In genomic region chr5:115186794-115187193, GRCh38 we compare ENCODE assay signal across 22 cellular contexts. TPM values are rescaled to one million over a fixed set of nuclear protein-coding genes. Genes with fewer than 3 reads are reported as not detected.
DNase-seq lines count a peak whose midpoint lies in the region; ATAC-seq, FAIRE-seq and TF ChIP-seq lines count a peak whose summit lies in the region.
"Had no signal": no experiment of that assay in that cellular context is flagged by ENCODE, and none has a peak within 500 bp of the region (broad histone marks: within the 10 kb centered on the region; RNA-seq: fewer than 3 reads in every experiment).

No MANE protein-coding gene starts in this region.

- H3K9me3 ChIP-seq in PC-3 (ENCODE audit: low read length) (no peaks in the 10 kb centered on the region), astrocyte (ENCODE audit: insufficient read depth, low read depth, low read length) (no peaks in the 10 kb centered on the region), small intestine (ENCODE audit: control insufficient read depth, low read depth) (no peaks in the 10 kb centered on the region), trophoblast cell (ENCODE audit: insufficient read depth, low read depth, low read length) (no peaks in the 10 kb centered on the region)
- H3K9me3 ChIP-seq: BLaER1, MG63 had no signal

- H4K20me1 ChIP-seq in PC-3 (ENCODE audit: low read length) (no peaks in the 10 kb centered on the region), astrocyte (ENCODE audit: insufficient read depth, low read length) (no peaks in the 10 kb centered on the region)
- H4K20me1 ChIP-seq: BLaER1 had no signal

- no peak overlapping the region for H3K18ac ChIP-seq in trophoblast cell (ENCODE audit: low read length)

- H3K14ac ChIP-seq in trophoblast cell (ENCODE audit: low read length): no peak overlapping the region

- H3K4me3 ChIP-seq in PC-3 (ENCODE audit: low read length): no peak overlapping the region
- no peak overlapping the region for H3K4me3 ChIP-seq in astrocyte (ENCODE audit: insufficient read depth, low read depth, low read length)
- no peak overlapping the region for H3K4me3 ChIP-seq in small intestine (ENCODE audit: low read depth in 1 of 2, low read length in 2 of 2)
- H3K4me3 ChIP-seq in trophoblast cell (ENCODE audit: low read depth, low read length): no peak overlapping the region
- H3K4me3 ChIP-seq: BLaER1, MG63, SK-N-MC had no signal

- peak; percentile 56 for ATAC-seq in PC-3
- ATAC-seq: HepG2, Panc1 had no signal

- DNase-seq in HCEC 1CT (peak; percentile 27), PC-3 (peak; percentile 43), astrocyte (ENCODE audit: low read depth) (no peak), small intestine (peak; percentile 45), DMS 273 (lab: John Stamatoyannopoulos, UW; ENCODE audit: unreplicated experiment) (no peak), trophoblast cell (no peak), OCI-M1 (lab: John Stamatoyannopoulos, UW) (no peak)
- DNase-seq: CD4-positive, CD25-positive, alpha-beta regulatory T cell; H9; KBM-7; MG63; NCI-H2029; NCI-H446 treated with DMSO at 0.1 percent for 48 hours; NCI-H526; NCI-H82; SIG-M5 had no signal

- H2AFZ ChIP-seq in PC-3 (ENCODE audit: low read length) (no peak overlapping the region), astrocyte (ENCODE audit: low read depth, low read length) (no peak overlapping the region), trophoblast cell (ENCODE audit: insufficient read depth, low read length, poor library complexity) (no peak overlapping the region)

- no peak overlapping the region for H2BK5ac ChIP-seq in trophoblast cell (ENCODE audit: low read depth, low read length, poor library complexity)

- H3K23ac ChIP-seq in trophoblast cell (ENCODE audit: low read length): no peak overlapping the region

- no peak overlapping the region for H4K91ac ChIP-seq in trophoblast cell (ENCODE audit: low read depth, low read length)

- H4K12ac ChIP-seq in trophoblast cell (ENCODE audit: low read depth, low read length): no peak overlapping the region

- no peak overlapping the region for H2BK120ac ChIP-seq in trophoblast cell (ENCODE audit: insufficient read depth, low read length, poor library complexity)

- H3K9ac ChIP-seq in PC-3 (ENCODE audit: low read length): no peak overlapping the region
- H3K9ac ChIP-seq in astrocyte (ENCODE audit: low read length): no peak overlapping the region
- H3K9ac ChIP-seq in trophoblast cell (ENCODE audit: low read length): no peak overlapping the region
- H3K9ac ChIP-seq: BLaER1 had no signal

- CTCF ChIA-PET in PC-3 (lab: Charles Lee): interaction anchor here (0.6 kb wide), 1 partner anchor 545 kb away, joined by 6 read pairs; no protein-coding TSS in a partner anchor

- intact Hi-C loops in PC-3 (cut with micrococcal nuclease): no loop called here

- no TSS peak for BruUV-seq in PC-3 (replicated peaks; lab: Mats Ljungman, UMichigan)

- H3K27ac ChIP-seq in PC-3 (ENCODE audit: low read length) (no peak overlapping the region), astrocyte (ENCODE audit: low read depth, low read length) (no peak overlapping the region), small intestine (ENCODE audit: low read depth in 1 of 2, low read length in 1 of 2) (no peak overlapping the region), trophoblast cell (ENCODE audit: low read depth, low read length) (no peak overlapping the region)
- H3K27ac ChIP-seq: BLaER1, SK-N-MC had no signal

- no peak overlapping the region for H3K4me3 Mint-ChIP-seq in astrocyte (ENCODE audit: unreplicated experiment)
- H3K4me3 Mint-ChIP-seq: CD4-positive, CD25-positive, alpha-beta regulatory T cell; H9 had no signal

- H3K27me3 Mint-ChIP-seq in astrocyte (ENCODE audit: low read depth, unreplicated experiment): peaks cover 18% of the 10 kb centered on the region

- H3F3A ChIP-seq in PC-3 (ENCODE audit: low read length, unreplicated experiment): no peaks in the 10 kb centered on the region

- H3K27me3 ChIP-seq in PC-3 (ENCODE audit: low read length) (peaks cover 18% of the 10 kb centered on the region), astrocyte (ENCODE audit: insufficient read depth, low read length) (peaks cover 10% of the 10 kb centered on the region), small intestine (ENCODE audit: control insufficient read depth in 2 of 2, insufficient read depth in 2 of 2, low read length in 2 of 2) (peaks cover 0 to 9% of the 10 kb centered on the region in 2 donors), trophoblast cell (ENCODE audit: insufficient read depth, low read length) (peaks cover 6% of the 10 kb centered on the region)

- H3K4me1 Mint-ChIP-seq in astrocyte (ENCODE audit: low read depth, unreplicated experiment): no peaks in the 10 kb centered on the region
- H3K4me1 Mint-ChIP-seq: CD4-positive, CD25-positive, alpha-beta regulatory T cell had no signal

- no peak overlapping the region for H3K4me2 ChIP-seq in PC-3 (ENCODE audit: low read length)
- peak overlapping the region; percentile 23 for H3K4me2 ChIP-seq in astrocyte (ENCODE audit: low read length)
- no peak overlapping the region for H3K4me2 ChIP-seq in trophoblast cell (ENCODE audit: low read length)
- H3K4me2 ChIP-seq: BLaER1 had no signal

- no peak overlapping the region for H3K27ac Mint-ChIP-seq in astrocyte (ENCODE audit: unreplicated experiment)
- H3K27ac Mint-ChIP-seq: CD4-positive, CD25-positive, alpha-beta regulatory T cell; H9 had no signal

- FAIRE-seq in astrocyte (lab: Jason Lieb, UNC): no peak
- no peak for FAIRE-seq in small intestine (lab: Jason Lieb, UNC)
- FAIRE-seq: GM18507, HepG2 had no signal

- H3K79me2 ChIP-seq in PC-3 (ENCODE audit: low read length) (no peaks in the 10 kb centered on the region), astrocyte (ENCODE audit: insufficient read depth, low read length) (no peaks in the 10 kb centered on the region), trophoblast cell (ENCODE audit: control insufficient read depth, insufficient read depth, low read length, poor library complexity) (no peaks in the 10 kb centered on the region)

- H2AK5ac ChIP-seq in trophoblast cell (ENCODE audit: low read length): no peak overlapping the region

- H3K79me1 ChIP-seq in trophoblast cell (ENCODE audit: low read length): no peaks in the 10 kb centered on the region

- H3K36me3 ChIP-seq in PC-3 (ENCODE audit: low read depth, low read length) (no peaks in the 10 kb centered on the region), astrocyte (ENCODE audit: insufficient read depth, low read length) (no peaks in the 10 kb centered on the region), small intestine (ENCODE audit: control insufficient read depth in 2 of 2, insufficient read depth in 2 of 2, low read length in 2 of 2) (no peaks in the 10 kb centered on the region), trophoblast cell (ENCODE audit: control insufficient read depth in 1 of 2, insufficient read depth in 2 of 2, low read length in 2 of 2) (no peaks in the 10 kb centered on the region)
- H3K36me3 ChIP-seq: BLaER1, MG63 had no signal

- POLR2A ChIA-PET in PC-3 (lab: Charles Lee; ENCODE audit: unreplicated experiment): no interaction called here

- H3K9me2 ChIP-seq in PC-3 (replicated peaks; ENCODE audit: low read length): no peaks in the 10 kb centered on the region

- no peak for TF ChIP-seq CTCF in PC-3 (conservative IDR thresholded peaks at IDR 0.05; ENCODE audit: low read depth, low read length)
- no peak for TF ChIP-seq CTCF in astrocyte (IDR thresholded peaks at IDR 0.05; ENCODE audit: insufficient read depth, low read depth, low read length)

- no peaks in the 10 kb centered on the region for H3K9me3 Mint-ChIP-seq in astrocyte (ENCODE audit: unreplicated experiment)
- H3K9me3 Mint-ChIP-seq: H9 had no signal

- H2BK12ac ChIP-seq in trophoblast cell (ENCODE audit: low read length): no peak overlapping the region

- no peak overlapping the region for H4K8ac ChIP-seq in trophoblast cell (ENCODE audit: low read depth, low read length)

- 0 out of 2 replicates have a peak, but pooled peaks cover 4% of the 10 kb centered on the region for H3K4me1 ChIP-seq in PC-3 (ENCODE audit: insufficient read depth, low read length)
- no peaks in the 10 kb centered on the region for H3K4me1 ChIP-seq in astrocyte (ENCODE audit: insufficient read depth, low read length)
- peaks cover 0 to 5% of the 10 kb centered on the region in 2 donors for H3K4me1 ChIP-seq in small intestine (ENCODE audit: control insufficient read depth in 2 of 2, insufficient read depth in 1 of 2, low read depth in 1 of 2, low read length in 1 of 2)
- no peaks in the 10 kb centered on the region for H3K4me1 ChIP-seq in trophoblast cell (ENCODE audit: control insufficient read depth in 1 of 2, insufficient read depth in 2 of 2, low read length in 2 of 2)
- H3K4me1 ChIP-seq: BLaER1 had no signal

- H3K36me3 Mint-ChIP-seq in astrocyte (ENCODE audit: low read depth, unreplicated experiment): no peaks in the 10 kb centered on the region
- H3K36me3 Mint-ChIP-seq: CD4-positive, CD25-positive, alpha-beta regulatory T cell had no signal

- no peak overlapping the region for H3K4ac ChIP-seq in trophoblast cell (ENCODE audit: low read depth, low read length)

RNA-seq across cellular contexts. Expression of gene TRIM36, which starts 17.1 kb away (rescaled TPM):
- total RNA-seq in PC-3 (2014; rRNA removed) (0.15 TPM in 1 of 2 replicates, not detected in the other), astrocyte (4.4 and 5.9 TPM in 2 replicates)
- 10 to 100 TPM in 2 of 3 donors, 1 to 10 TPM in 1; 7.4 to 22.1 (median 13.5) TPM for polyA plus RNA-seq in small intestine
- 0.31 TPM in 2 replicates for polyA plus RNA-seq in trophoblast cell (2013)
- total RNA-seq: CD4-positive, CD25-positive, alpha-beta regulatory T cell; G401 had no signal
- polyA plus RNA-seq: CD4-positive, CD25-positive, alpha-beta regulatory T cell had no signal

Comparison
In these comparisons a context has a peak if more than half of its experiments do, and no peak if none do; other contexts are left out.
1. DNase-seq: peak in HCEC 1CT (single experiment), PC-3 (single experiment) and small intestine (single experiment); none in astrocyte (single experiment), DMS 273 (single experiment), trophoblast cell (0 of 2) and OCI-M1 (single experiment).